In the genomic region with DNA sequence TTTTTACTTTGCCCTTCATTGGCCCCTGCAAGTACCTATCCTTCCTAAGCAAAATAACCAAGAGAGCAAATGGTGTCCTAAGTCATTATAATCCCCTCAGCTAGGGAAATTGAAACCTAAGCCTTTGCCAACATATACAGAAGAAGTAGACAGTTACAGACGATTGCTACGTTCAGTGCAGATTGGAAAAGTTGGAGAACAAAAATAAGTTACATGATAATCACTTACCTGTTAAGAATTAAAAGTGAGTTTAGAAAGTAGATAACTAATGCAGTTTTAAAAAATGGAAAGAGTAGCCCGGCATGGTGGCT, we compare ENCODE assay signal across 11 cellular contexts.
DNase-seq lines count a peak whose midpoint lies in the region; ATAC-seq and TF ChIP-seq lines count a peak whose summit lies in the region.
"Had no signal": no experiment of that assay in that cellular context is flagged by ENCODE, and none has a peak within 500 bp of the region (broad histone marks: within the 10 kb centered on the region; RNA-seq: fewer than 3 reads in every experiment).

No MANE protein-coding gene starts in this region.

- peak; percentile 48 for ATAC-seq in left lung
- ATAC-seq in HG03159 (IDR thresholded peaks at IDR 0.05; ENCODE audit: unreplicated experiment): no peak

- no peaks in the 10 kb centered on the region for H3F3A ChIP-seq in SK-N-SH (replicated peaks; ENCODE audit: insufficient read depth)

- H3K36me3 ChIP-seq in SK-N-SH (replicated peaks in 1 of 2; ENCODE audit: control insufficient read depth in 1 of 2, insufficient read depth in 2 of 2, low read length in 1 of 2) (no peaks in the 10 kb centered on the region), left lung (no peaks in the 10 kb centered on the region), stomach (no peaks in the 10 kb centered on the region)
- H3K36me3 ChIP-seq: ovary had no signal

- H3K27ac ChIP-seq in SK-N-SH (ENCODE audit: low read depth in 2 of 2, low read length in 1 of 2) (no peak overlapping the region), left lung (no peak overlapping the region), stomach (peak overlapping the region in 2 of 5 donors; percentile 20 to 54)
- H3K27ac ChIP-seq: ovary had no signal

- intact Hi-C loops in left lung (cut with DNase I) (no loop called here), stomach (cut with DNase I; ENCODE audit: low total_unique reads) (no loop called here)

- H3K27me3 ChIP-seq in SK-N-SH (ENCODE audit: insufficient read depth) (no peaks in the 10 kb centered on the region), left lung (no peaks in the 10 kb centered on the region), stomach (no peaks in the 10 kb centered on the region)
- H3K27me3 ChIP-seq: ovary had no signal

- TF ChIP-seq CTCF in SK-N-SH (IDR thresholded peaks at IDR 0.05): no peak
- TF ChIP-seq CTCF in left lung (IDR thresholded peaks at IDR 0.05): no peak
- TF ChIP-seq CTCF in stomach (IDR thresholded peaks at IDR 0.05): no peak
- TF ChIP-seq CTCF in GM20000 (IDR thresholded peaks at IDR 0.05; ENCODE audit: extremely low read depth, missing control alignments): no peak

- no peaks in the 10 kb centered on the region for H3K9me2 ChIP-seq in SK-N-SH

- 62% methylated on average over 3 of the region's 3 CpGs for WGBS in SK-N-SH (ENCODE audit: low lambda C conversion rate)
- 25 to 42% (median 33%) methylated on average over 3 of the region's 3 CpGs for WGBS in stomach, 5 donors

- no peaks in the 10 kb centered on the region for H4K20me1 ChIP-seq in SK-N-SH (ENCODE audit: insufficient read depth)

- H3K4me1 ChIP-seq in SK-N-SH (ENCODE audit: control insufficient read depth in 1 of 2, insufficient read depth in 2 of 2, low read depth in 1 of 2, low read length in 1 of 2) (peaks cover 0 to 2% of the 10 kb centered on the region in 2 experiments; a peak in 1 of 4 replicates), left lung (no peaks in the 10 kb centered on the region), stomach (peaks cover 0 to 16% (median 8%) of the 10 kb centered on the region in 4 donors)

- peak overlapping the region; percentile 73 for H2AFZ ChIP-seq in SK-N-SH (ENCODE audit: low read depth)

- no peak overlapping the region for H3K9ac ChIP-seq in SK-N-SH

- H3K4me3 ChIP-seq in SK-N-SH (ENCODE audit: low read depth in 2 of 2, low read length in 1 of 2) (peak overlapping the region; percentile 24 to 56; a peak in 2 of 4 replicates), left lung (no peak overlapping the region), stomach (peak overlapping the region in 3 of 4 donors; percentile 19 to 32 (median 22))
- H3K4me3 ChIP-seq: ovary had no signal

- POLR2A ChIA-PET in SK-N-SH (lab: Yijun Ruan, JAX): no interaction called here

- H3K9me3 ChIP-seq in SK-N-SH (no peaks in the 10 kb centered on the region), left lung (no peaks in the 10 kb centered on the region), stomach (no peaks in the 10 kb centered on the region)
- H3K9me3 ChIP-seq: ovary had no signal

- TF ChIP-seq RAD21 in SK-N-SH (IDR thresholded peaks at IDR 0.05; ENCODE audit: low read length): no peak

- CTCF ChIA-PET in SK-N-SH (lab: Yijun Ruan, JAX): interaction anchor here (0.6 to 5.7 kb wide), 47 partner anchors 10 to 1734 kb away, joined by 3 to 89 read pairs (median 4); a partner anchor contains a TSS

- H3K4me2 ChIP-seq in SK-N-SH: peak overlapping the region; percentile 71

- DNase-seq in NCI-H2227 treated with DMSO at 0.1 percent for 48 hours (lab: John Stamatoyannopoulos, UW) (peak; percentile 74), NCI-H2227 (lab: John Stamatoyannopoulos, UW; ENCODE audit: unreplicated experiment) (no peak), SK-N-SH (no peak), left lung (no peak), stomach (no peak), GM20000 (ENCODE audit: low spot score) (no peak)
- DNase-seq in activated CD4-positive, alpha-beta T cell treated with anti-CD3 and anti-CD28 coated beads, Interleukin-2, amount 50 U/mL, for 1 hour: no peak
- DNase-seq: GF-D8, immature natural killer cell had no signal

- no peak for TF ChIP-seq EP300 in SK-N-SH (IDR thresholded peaks at IDR 0.05; ENCODE audit: borderline replicate concordance in 1 of 2, low read depth in 1 of 2, low read length in 1 of 2)
- no peak for TF ChIP-seq EP300 in stomach (IDR thresholded peaks at IDR 0.05)

- no peak for TF ChIP-seq POLR2A in stomach (IDR thresholded peaks at IDR 0.05)

- H3K79me2 ChIP-seq in SK-N-SH (ENCODE audit: insufficient read depth): no peaks in the 10 kb centered on the region

TF ChIP-seq in SK-N-SH, 30 proteins besides CTCF, POLR2A, EP300 and RAD21 (continues in another document):
- TF ChIP-seq, protein P1, sequence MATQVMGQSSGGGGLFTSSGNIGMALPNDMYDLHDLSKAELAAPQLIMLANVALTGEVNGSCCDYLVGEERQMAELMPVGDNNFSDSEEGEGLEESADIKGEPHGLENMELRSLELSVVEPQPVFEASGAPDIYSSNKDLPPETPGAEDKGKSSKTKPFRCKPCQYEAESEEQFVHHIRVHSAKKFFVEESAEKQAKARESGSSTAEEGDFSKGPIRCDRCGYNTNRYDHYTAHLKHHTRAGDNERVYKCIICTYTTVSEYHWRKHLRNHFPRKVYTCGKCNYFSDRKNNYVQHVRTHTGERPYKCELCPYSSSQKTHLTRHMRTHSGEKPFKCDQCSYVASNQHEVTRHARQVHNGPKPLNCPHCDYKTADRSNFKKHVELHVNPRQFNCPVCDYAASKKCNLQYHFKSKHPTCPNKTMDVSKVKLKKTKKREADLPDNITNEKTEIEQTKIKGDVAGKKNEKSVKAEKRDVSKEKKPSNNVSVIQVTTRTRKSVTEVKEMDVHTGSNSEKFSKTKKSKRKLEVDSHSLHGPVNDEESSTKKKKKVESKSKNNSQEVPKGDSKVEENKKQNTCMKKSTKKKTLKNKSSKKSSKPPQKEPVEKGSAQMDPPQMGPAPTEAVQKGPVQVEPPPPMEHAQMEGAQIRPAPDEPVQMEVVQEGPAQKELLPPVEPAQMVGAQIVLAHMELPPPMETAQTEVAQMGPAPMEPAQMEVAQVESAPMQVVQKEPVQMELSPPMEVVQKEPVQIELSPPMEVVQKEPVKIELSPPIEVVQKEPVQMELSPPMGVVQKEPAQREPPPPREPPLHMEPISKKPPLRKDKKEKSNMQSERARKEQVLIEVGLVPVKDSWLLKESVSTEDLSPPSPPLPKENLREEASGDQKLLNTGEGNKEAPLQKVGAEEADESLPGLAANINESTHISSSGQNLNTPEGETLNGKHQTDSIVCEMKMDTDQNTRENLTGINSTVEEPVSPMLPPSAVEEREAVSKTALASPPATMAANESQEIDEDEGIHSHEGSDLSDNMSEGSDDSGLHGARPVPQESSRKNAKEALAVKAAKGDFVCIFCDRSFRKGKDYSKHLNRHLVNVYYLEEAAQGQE (IDR thresholded peaks at IDR 0.05; ENCODE audit: low read depth, low read length): no peak
- TF ChIP-seq, protein P2, sequence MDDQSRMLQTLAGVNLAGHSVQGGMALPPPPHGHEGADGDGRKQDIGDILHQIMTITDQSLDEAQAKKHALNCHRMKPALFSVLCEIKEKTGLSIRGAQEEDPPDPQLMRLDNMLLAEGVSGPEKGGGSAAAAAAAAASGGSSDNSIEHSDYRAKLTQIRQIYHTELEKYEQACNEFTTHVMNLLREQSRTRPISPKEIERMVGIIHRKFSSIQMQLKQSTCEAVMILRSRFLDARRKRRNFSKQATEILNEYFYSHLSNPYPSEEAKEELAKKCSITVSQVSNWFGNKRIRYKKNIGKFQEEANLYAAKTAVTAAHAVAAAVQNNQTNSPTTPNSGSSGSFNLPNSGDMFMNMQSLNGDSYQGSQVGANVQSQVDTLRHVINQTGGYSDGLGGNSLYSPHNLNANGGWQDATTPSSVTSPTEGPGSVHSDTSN (IDR thresholded peaks at IDR 0.05): no peak
- no peak for TF ChIP-seq SIN3A (IDR thresholded peaks at IDR 0.05; ENCODE audit: borderline replicate concordance, low read depth, low read length)
- TF ChIP-seq MXI1 (IDR thresholded peaks at IDR 0.05; ENCODE audit: low read depth, low read length): no peak
- TF ChIP-seq, protein P3, sequence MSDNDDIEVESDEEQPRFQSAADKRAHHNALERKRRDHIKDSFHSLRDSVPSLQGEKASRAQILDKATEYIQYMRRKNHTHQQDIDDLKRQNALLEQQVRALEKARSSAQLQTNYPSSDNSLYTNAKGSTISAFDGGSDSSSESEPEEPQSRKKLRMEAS (IDR thresholded peaks at IDR 0.05; ENCODE audit: low read depth): no peak
- TF ChIP-seq JUND (IDR thresholded peaks at IDR 0.05): no peak
- TF ChIP-seq NFIC (IDR thresholded peaks at IDR 0.05; ENCODE audit: borderline replicate concordance): no peak
- TF ChIP-seq YY1 (IDR thresholded peaks at IDR 0.05; ENCODE audit: low read depth): no peak
- TF ChIP-seq RFX5 (IDR thresholded peaks at IDR 0.05; ENCODE audit: low read length): no peak
- TF ChIP-seq, protein P4, sequence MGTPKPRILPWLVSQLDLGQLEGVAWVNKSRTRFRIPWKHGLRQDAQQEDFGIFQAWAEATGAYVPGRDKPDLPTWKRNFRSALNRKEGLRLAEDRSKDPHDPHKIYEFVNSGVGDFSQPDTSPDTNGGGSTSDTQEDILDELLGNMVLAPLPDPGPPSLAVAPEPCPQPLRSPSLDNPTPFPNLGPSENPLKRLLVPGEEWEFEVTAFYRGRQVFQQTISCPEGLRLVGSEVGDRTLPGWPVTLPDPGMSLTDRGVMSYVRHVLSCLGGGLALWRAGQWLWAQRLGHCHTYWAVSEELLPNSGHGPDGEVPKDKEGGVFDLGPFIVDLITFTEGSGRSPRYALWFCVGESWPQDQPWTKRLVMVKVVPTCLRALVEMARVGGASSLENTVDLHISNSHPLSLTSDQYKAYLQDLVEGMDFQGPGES (IDR thresholded peaks at IDR 0.05; ENCODE audit: low read depth, low read length): no peak
- TF ChIP-seq FOSL2 (IDR thresholded peaks at IDR 0.05; ENCODE audit: borderline replicate concordance, low read depth): no peak
- no peak for TF ChIP-seq SMC3 (IDR thresholded peaks at IDR 0.05; ENCODE audit: low read depth, low read length)
- TF ChIP-seq, protein P5, sequence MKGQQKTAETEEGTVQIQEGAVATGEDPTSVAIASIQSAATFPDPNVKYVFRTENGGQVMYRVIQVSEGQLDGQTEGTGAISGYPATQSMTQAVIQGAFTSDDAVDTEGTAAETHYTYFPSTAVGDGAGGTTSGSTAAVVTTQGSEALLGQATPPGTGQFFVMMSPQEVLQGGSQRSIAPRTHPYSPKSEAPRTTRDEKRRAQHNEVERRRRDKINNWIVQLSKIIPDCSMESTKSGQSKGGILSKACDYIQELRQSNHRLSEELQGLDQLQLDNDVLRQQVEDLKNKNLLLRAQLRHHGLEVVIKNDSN (IDR thresholded peaks at IDR 0.05; ENCODE audit: borderline replicate concordance, low read depth): no peak

Comparison
In these comparisons a context has a peak if more than half of its experiments do, and no peak if none do; other contexts are left out.
1. H3K4me3 ChIP-seq: peak in SK-N-SH (2 of 2) and stomach (3 of 4); none in left lung (0 of 2).